Comparison of ENCODE assay signal across 22 cellular contexts in genomic region chr5:78507531-78507930, GRCh38.
DNase-seq lines count a peak whose midpoint lies in the region; ATAC-seq, FAIRE-seq and TF ChIP-seq lines count a peak whose summit lies in the region.
"Had no signal": no experiment of that assay in that cellular context is flagged by ENCODE, and none has a peak within 500 bp of the region (broad histone marks: within the 10 kb centered on the region; RNA-seq: fewer than 3 reads in every experiment).

No MANE protein-coding gene starts in this region.

- no peak overlapping the region for H3K9ac ChIP-seq in HepG2 (ENCODE audit: insufficient read depth, low read depth, low read length)
- no peak overlapping the region for H3K9ac ChIP-seq in endodermal cell (ENCODE audit: extremely low read depth, low read length, poor library complexity, severe bottlenecking)

- no peak for FAIRE-seq in HepG2 (lab: Jason Lieb, UNC)
- FAIRE-seq: TTC549 had no signal

- peaks cover 4% of the 10 kb centered on the region for H3K27me3 Mint-ChIP-seq in endodermal cell (ENCODE audit: insufficient read depth)
- H3K27me3 Mint-ChIP-seq in mesothelial cell of epicardium (ENCODE audit: low read depth) = no peaks in the 10 kb centered on the region

- no peak for TF ChIP-seq RAD21 in HepG2 (CRISPR knock-in tag; IDR thresholded peaks at IDR 0.05)

- TF ChIP-seq POLR2A in HepG2 (IDR thresholded peaks at IDR 0.05; ENCODE audit: insufficient read depth in 1 of 2, low read depth in 2 of 2, low read length in 2 of 2) = no peak
- no peak for TF ChIP-seq POLR2A in right lobe of liver (IDR thresholded peaks at IDR 0.05)

- no TSS peak for BruUV-seq in HepG2 (replicated peaks; lab: Mats Ljungman, UMichigan)

- no peak overlapping the region for H3K4me2 ChIP-seq in HepG2 (ENCODE audit: low read depth, low read length)

- POLR2A ChIA-PET in HepG2 (lab: Yijun Ruan, JAX) = interaction anchor here (3.3 kb wide), 1 partner anchor 11 kb away, joined by 48 read pairs; no protein-coding TSS in a partner anchor

- no peaks in the 10 kb centered on the region for H4K20me1 ChIP-seq in HepG2 (ENCODE audit: insufficient read depth, low read length)

- TF ChIP-seq EP300 in HepG2 (IDR thresholded peaks at IDR 0.05; ENCODE audit: low read depth in 2 of 2, low read length in 2 of 2) = no peak
- TF ChIP-seq EP300 in HepG2 (CRISPR knock-in tag; IDR thresholded peaks at IDR 0.05; ENCODE audit: borderline replicate concordance) = no peak

- H3K4me3 ChIP-seq in HepG2 (replicated peaks in 1 of 3; ENCODE audit: insufficient read depth in 1 of 3, low read depth in 2 of 3, low read length in 3 of 3) (no peak overlapping the region), right lobe of liver (no peak overlapping the region), endodermal cell (ENCODE audit: low read length) (peak overlapping the region; percentile 67)
- H3K4me3 ChIP-seq: lung, prostate gland, vagina had no signal

- H2AFZ ChIP-seq in HepG2 (ENCODE audit: low read length) = no peak overlapping the region

- H3K4me1 ChIP-seq in HepG2 (ENCODE audit: insufficient read depth, low read length) (peaks cover 30% of the 10 kb centered on the region), right lobe of liver (peaks cover 0 to 16% (median 0%) of the 10 kb centered on the region in 4 donors), endodermal cell (ENCODE audit: control insufficient read depth, insufficient read depth, low read length) (peaks cover 37% of the 10 kb centered on the region)
- H3K4me1 ChIP-seq: prostate gland had no signal

- 71% methylated on average over 2 of the region's 2 CpGs for WGBS in HepG2 (ENCODE audit: low lambda C conversion rate)
- WGBS in right lobe of liver (ENCODE audit: insufficient coverage, low coverage, low lambda C conversion rate, missing lambda C conversion rate) = 46% methylated on average over 1 of the region's 2 CpGs
- WGBS in endodermal cell (ENCODE audit: insufficient coverage in 1 of 2, insufficient read length in 1 of 2), 2 experiments = 95 to 100% methylated on average over 1 to 2 of the region's 2 CpGs

- H3K79me2 ChIP-seq in HepG2 (ENCODE audit: insufficient read depth, low read length) = peaks cover 6% of the 10 kb centered on the region

- H3K27me3 ChIP-seq in HepG2 (ENCODE audit: control insufficient read depth in 1 of 2, insufficient read depth in 2 of 2, low read length in 2 of 2) (no peaks in the 10 kb centered on the region), right lobe of liver (no peaks in the 10 kb centered on the region), endodermal cell (ENCODE audit: control insufficient read depth, insufficient read depth, low read length, poor library complexity, severe bottlenecking) (no peaks in the 10 kb centered on the region)
- H3K27me3 ChIP-seq: vagina had no signal

- peak; percentile 12 for DNase-seq in HepG2 (ENCODE audit: low spot score)
- no peak for DNase-seq in right lobe of liver
- no peak for DNase-seq in endodermal cell
- no peak for DNase-seq in mesothelial cell of epicardium (ENCODE audit: low spot score in 2 of 2, unreplicated experiment in 2 of 2)
- no peak for DNase-seq in iPS-NIHi7 (ENCODE audit: extremely low spot score)
- no peak for DNase-seq in AG20443 (ENCODE audit: low spot score)
- no peak for DNase-seq in GM13976 (ENCODE audit: low spot score)
- DNase-seq: activated CD4-positive, alpha-beta T cell treated with anti-CD3 and anti-CD28 coated beads for 48 hours; activated effector memory CD4-positive, alpha-beta T cell treated with Interleukin-2 at 50 U/mL for 16 hours; esophagus squamous epithelium; KG1; NCI-H2081 treated with DMSO at 0.1 percent for 48 hours; NCI-H510A; spleen; stimulated activated CD4-positive, alpha-beta T cell treated with anti-CD3 and anti-CD28 coated beads, Interleukin-4, amount 100 ng/mL, for 4 hours; SW 1271 had no signal

- H3K27ac ChIP-seq in HepG2 (ENCODE audit: extremely low read length, insufficient read depth, low read length) = no peak overlapping the region
- no peak overlapping the region for H3K27ac ChIP-seq in right lobe of liver
- no peak overlapping the region for H3K27ac ChIP-seq in endodermal cell (ENCODE audit: low read depth, low read length)
- H3K27ac ChIP-seq: prostate gland, spleen, vagina had no signal

- TF ChIP-seq CTCF in HepG2 (CRISPR knock-in tag; IDR thresholded peaks at IDR 0.05) (no peak), right lobe of liver (IDR thresholded peaks at IDR 0.05) (no peak), endodermal cell (conservative IDR thresholded peaks at IDR 0.05) (no peak), mesothelial cell of epicardium (IDR thresholded peaks at IDR 0.05; ENCODE audit: unreplicated experiment) (no peak), GM13976 (IDR thresholded peaks at IDR 0.05; ENCODE audit: borderline replicate concordance, control extremely low read depth, extremely low read depth, insufficient read depth, missing control alignments) (no peak)

- CTCF ChIA-PET in HepG2 (lab: Yijun Ruan, JAX; ENCODE audit: low intra/inter-chr PET ratio, low total read pairs) = no interaction called here

- in situ Hi-C loops in HepG2 (cut with HindIII; ENCODE audit: extremely low pct_ligation_motif_present, low pct_unique_long_range_greater_than_20kb) = no loop called here
- in situ Hi-C loops in GM13976 (cut with MboI; ENCODE audit: low sequenced_read_pairs, unreplicated experiment) = no loop called here

- H3K36me3 ChIP-seq in HepG2 (replicated peaks in 1 of 2; ENCODE audit: control insufficient read depth in 1 of 2, insufficient read depth in 2 of 2, low read length in 2 of 2) (peaks cover 7 to 16% of the 10 kb centered on the region in 2 experiments; a peak in 4 of 5 replicates), right lobe of liver (no peaks in the 10 kb centered on the region), endodermal cell (ENCODE audit: control insufficient read depth, insufficient read depth, low read length) (peaks cover 42% of the 10 kb centered on the region)
- H3K36me3 ChIP-seq: esophagus squamous epithelium, prostate gland, spleen, vagina had no signal

- H3K9me3 Mint-ChIP-seq in endodermal cell = no peaks in the 10 kb centered on the region
- H3K9me3 Mint-ChIP-seq in mesothelial cell of epicardium = no peaks in the 10 kb centered on the region
- H3K9me3 Mint-ChIP-seq: natural killer cell treated with Interleukin-12 subunit alpha and Interleukin-12 subunit beta and Interleukin-15 and Interleukin-18, amount 100 ng/mL, for 72 hours had no signal

- H3K4me1 Mint-ChIP-seq in endodermal cell (peaks cover 86% of the 10 kb centered on the region), mesothelial cell of epicardium (peaks cover 83% of the 10 kb centered on the region)

- H3K36me3 Mint-ChIP-seq in endodermal cell (ENCODE audit: low read depth) (peaks cover 52% of the 10 kb centered on the region), mesothelial cell of epicardium (no peaks in the 10 kb centered on the region)
- H3K36me3 Mint-ChIP-seq: natural killer cell treated with Interleukin-12 subunit alpha and Interleukin-12 subunit beta and Interleukin-15 and Interleukin-18, amount 100 ng/mL, for 72 hours had no signal

- no peaks in the 10 kb centered on the region for H3K9me3 ChIP-seq in HepG2 (ENCODE audit: low read length)
- no peaks in the 10 kb centered on the region for H3K9me3 ChIP-seq in right lobe of liver
- no peaks in the 10 kb centered on the region for H3K9me3 ChIP-seq in endodermal cell (ENCODE audit: control insufficient read depth, low read length)
- H3K9me3 ChIP-seq: esophagus squamous epithelium, prostate gland, spleen, vagina had no signal

- H3K4me3 Mint-ChIP-seq in endodermal cell (peak overlapping the region; percentile 39), mesothelial cell of epicardium (no peak overlapping the region)
- H3K4me3 Mint-ChIP-seq: natural killer cell treated with Interleukin-12 subunit alpha and Interleukin-12 subunit beta and Interleukin-15 and Interleukin-18, amount 100 ng/mL, for 72 hours had no signal

- intact Hi-C loops in HepG2 (cut with micrococcal nuclease; ENCODE audit: unreplicated experiment) (no loop called here), right lobe of liver (cut with DNase I) (no loop called here)

- ATAC-seq in HepG2 (peak; percentile 23; the same call in 1 of the 3 replicates), right lobe of liver (no peak), HG03175 (IDR thresholded peaks at IDR 0.05; ENCODE audit: unreplicated experiment) (no peak)
- ATAC-seq: natural killer cell treated with Interleukin-12 subunit alpha and Interleukin-12 subunit beta and Interleukin-15 and Interleukin-18, amount 100 ng/mL, for 72 hours had no signal

- no peak overlapping the region for H3K27ac Mint-ChIP-seq in endodermal cell
- H3K27ac Mint-ChIP-seq in mesothelial cell of epicardium = peak overlapping the region; percentile 82
- H3K27ac Mint-ChIP-seq: natural killer cell treated with Interleukin-12 subunit alpha and Interleukin-12 subunit beta and Interleukin-15 and Interleukin-18, amount 100 ng/mL, for 72 hours had no signal

TF ChIP-seq in HepG2, 621 proteins besides CTCF, POLR2A, EP300 and RAD21:
- TF ChIP-seq, protein P1, sequence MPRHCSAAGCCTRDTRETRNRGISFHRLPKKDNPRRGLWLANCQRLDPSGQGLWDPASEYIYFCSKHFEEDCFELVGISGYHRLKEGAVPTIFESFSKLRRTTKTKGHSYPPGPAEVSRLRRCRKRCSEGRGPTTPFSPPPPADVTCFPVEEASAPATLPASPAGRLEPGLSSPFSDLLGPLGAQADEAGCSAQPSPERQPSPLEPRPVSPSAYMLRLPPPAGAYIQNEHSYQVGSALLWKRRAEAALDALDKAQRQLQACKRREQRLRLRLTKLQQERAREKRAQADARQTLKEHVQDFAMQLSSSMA (CRISPR knock-in tag; IDR thresholded peaks at IDR 0.05) = no peak
